In the genomic region with DNA sequence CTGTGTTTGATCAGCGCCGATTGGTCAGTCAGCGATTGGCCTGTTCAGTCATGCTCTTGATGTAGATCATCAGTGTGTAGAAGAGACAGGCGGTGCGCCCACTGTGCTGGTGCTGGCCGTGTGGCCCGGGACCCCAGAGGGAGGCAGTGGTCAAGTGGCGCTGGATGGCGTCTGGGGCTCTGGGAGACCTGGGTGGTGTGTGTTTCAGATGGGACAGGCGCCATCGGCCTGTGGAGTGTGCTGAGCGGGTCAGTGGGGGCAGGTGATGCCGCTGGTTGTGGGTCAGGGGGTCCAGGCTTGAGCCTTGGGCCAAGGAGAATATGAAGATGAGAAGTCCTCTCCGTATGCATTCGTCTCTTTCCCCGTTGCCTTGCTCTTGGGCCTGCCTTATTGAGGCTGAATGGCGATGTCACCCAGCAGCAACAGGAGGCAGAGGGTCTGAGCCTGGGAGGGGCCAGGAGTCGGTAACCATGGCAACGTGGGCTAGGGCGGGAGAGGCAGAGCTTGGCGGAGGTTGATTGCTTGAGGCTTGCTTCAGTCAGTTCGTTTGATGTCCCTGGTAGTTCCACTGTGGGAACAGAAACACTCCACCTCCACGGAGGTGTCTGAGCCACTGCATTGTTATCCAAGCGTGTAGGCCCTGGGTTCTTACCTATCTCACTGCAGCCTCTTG, we compare ENCODE assay signal across 14 cellular contexts.
A peak's percentile ranks its signal among the peaks of the same experiment; 100 is the strongest.
DNase-seq lines count a peak whose midpoint lies in the region; ATAC-seq, FAIRE-seq and TF ChIP-seq lines count a peak whose summit lies in the region.
"Had no signal": no experiment of that assay in that cellular context is flagged by ENCODE, and none has a peak within 500 bp of the region (broad histone marks: within the 10 kb centered on the region; RNA-seq: fewer than 3 reads in every experiment).

No MANE protein-coding gene starts in this region.

- peaks cover 60 to 86% of the 10 kb centered on the region in 2 donors for H3K4me1 Mint-ChIP-seq in stimulated activated naive B cell treated with anti-CD40 and anti-IgM and Interleukin-4, amounts not matched to agents 10 μg/mL and 1 μg/mL and 100 μg/mL, for 72 hours
- no peaks in the 10 kb centered on the region for H3K4me1 Mint-ChIP-seq in endodermal cell

- peaks cover 19 to 23% of the 10 kb centered on the region in 2 donors for H3K9me3 Mint-ChIP-seq in stimulated activated naive B cell treated with anti-CD40 and anti-IgM and Interleukin-4, amounts not matched to agents 10 μg/mL and 1 μg/mL and 100 μg/mL, for 72 hours
- peaks cover 10% of the 10 kb centered on the region for H3K9me3 Mint-ChIP-seq in endodermal cell

- peaks cover 0 to 7% of the 10 kb centered on the region in 2 donors for H3K4me1 ChIP-seq in kidney (ENCODE audit: control insufficient read depth in 1 of 2, insufficient read depth in 1 of 2, low read depth in 1 of 2, low read length in 2 of 2)
- H3K4me1 ChIP-seq in endodermal cell (ENCODE audit: control insufficient read depth, insufficient read depth, low read length), result no peaks in the 10 kb centered on the region

- no peaks in the 10 kb centered on the region for H3K27me3 Mint-ChIP-seq in stimulated activated naive B cell treated with anti-CD40 and anti-IgM and Interleukin-4, amounts not matched to agents 10 μg/mL and 1 μg/mL and 100 μg/mL, for 72 hours
- H3K27me3 Mint-ChIP-seq in endodermal cell (ENCODE audit: insufficient read depth), result no peaks in the 10 kb centered on the region
- H3K27me3 Mint-ChIP-seq: effector memory CD8-positive, alpha-beta T cell had no signal

- no peak overlapping the region for H3K27ac ChIP-seq in kidney (ENCODE audit: low read depth in 2 of 2, low read length in 2 of 2)
- H3K27ac ChIP-seq in endodermal cell (ENCODE audit: low read depth, low read length), result no peak overlapping the region
- H3K27ac ChIP-seq: gastroesophageal sphincter, neutrophil had no signal

- no peak for ATAC-seq in stimulated activated naive B cell treated with anti-CD40 and anti-IgM and Interleukin-4, amounts not matched to agents 10 μg/mL and 1 μg/mL and 100 μg/mL, for 72 hours (replicated peaks)
- ATAC-seq: effector memory CD8-positive, alpha-beta T cell; gastroesophageal sphincter had no signal

- peak overlapping the region; percentile 100 for H3K27ac Mint-ChIP-seq in stimulated activated naive B cell treated with anti-CD40 and anti-IgM and Interleukin-4, amounts not matched to agents 10 μg/mL and 1 μg/mL and 100 μg/mL, for 72 hours
- no peak overlapping the region for H3K27ac Mint-ChIP-seq in endodermal cell

- H3K27me3 ChIP-seq in endodermal cell (ENCODE audit: control insufficient read depth, insufficient read depth, low read length, poor library complexity, severe bottlenecking), result no peaks in the 10 kb centered on the region
- H3K27me3 ChIP-seq: gastroesophageal sphincter, neutrophil had no signal

- H3K9me3 ChIP-seq in kidney (ENCODE audit: control insufficient read depth in 1 of 2, low read length in 2 of 2) (no peaks in the 10 kb centered on the region), endodermal cell (ENCODE audit: control insufficient read depth, low read length) (peaks cover 7% of the 10 kb centered on the region)
- H3K9me3 ChIP-seq: neutrophil had no signal

- H3K4me3 ChIP-seq in kidney (ENCODE audit: low read length in 2 of 2) (no peak overlapping the region), endodermal cell (ENCODE audit: low read length) (no peak overlapping the region)
- H3K4me3 ChIP-seq: gastroesophageal sphincter had no signal

- peaks cover 83 to 92% of the 10 kb centered on the region in 2 donors for H3K36me3 Mint-ChIP-seq in stimulated activated naive B cell treated with anti-CD40 and anti-IgM and Interleukin-4, amounts not matched to agents 10 μg/mL and 1 μg/mL and 100 μg/mL, for 72 hours
- peaks cover 87% of the 10 kb centered on the region for H3K36me3 Mint-ChIP-seq in endodermal cell (ENCODE audit: low read depth)

- no peak for FAIRE-seq in kidney (lab: Jason Lieb, UNC)

- H3K36me3 ChIP-seq in kidney (ENCODE audit: control insufficient read depth in 1 of 2, insufficient read depth in 2 of 2, low read length in 2 of 2) (peaks cover 10 to 13% of the 10 kb centered on the region in 2 donors), endodermal cell (ENCODE audit: control insufficient read depth, insufficient read depth, low read length) (peaks cover 87% of the 10 kb centered on the region)

- 89 to 92% methylated on average over 20 to 24 of the region's 24 CpGs for WGBS in endodermal cell (ENCODE audit: insufficient coverage in 1 of 2, insufficient read length in 1 of 2), 2 experiments

- intact Hi-C loops in kidney (cut with DNase I) (no loop called here), cardiac septum (cut with DNase I) (no loop called here)

- peak overlapping the region; percentile 88 to 92 for H3K4me3 Mint-ChIP-seq in stimulated activated naive B cell treated with anti-CD40 and anti-IgM and Interleukin-4, amounts not matched to agents 10 μg/mL and 1 μg/mL and 100 μg/mL, for 72 hours
- H3K4me3 Mint-ChIP-seq in endodermal cell, result no peak overlapping the region

- peak; percentile 44 for DNase-seq in activated effector memory CD4-positive, alpha-beta T cell treated with anti-CD3 and anti-CD28 coated beads, Interleukin-2, amount 50 U/mL, for 16 hours
- no peak for DNase-seq in activated effector memory CD4-positive, alpha-beta T cell treated with Interleukin-2 at 50 U/mL for 16 hours
- DNase-seq in NCI-H69 (lab: John Stamatoyannopoulos, UW), result peak; percentile 32
- DNase-seq in kidney, result peak; percentile 57
- peak; percentile 32 for DNase-seq in stimulated activated naive B cell treated with anti-CD40 and anti-IgM and Interleukin-4, amounts not matched to agents 10 μg/mL and 1 μg/mL and 100 μg/mL, for 72 hours
- no peak for DNase-seq in cardiac septum (ENCODE audit: low spot score)
- DNase-seq in activated CD4-positive, CD25-positive, alpha-beta regulatory T cell treated with anti-CD3 and anti-CD28 coated beads, Interleukin-2, amount 50 U/mL, for 72 hours, result no peak
- no peak for DNase-seq in endodermal cell
- DNase-seq: activated CD8-positive, alpha-beta memory T cell treated with anti-CD3 and anti-CD28 coated beads, Interleukin-2, amount 50 U/mL, for 4 hours; effector memory CD8-positive, alpha-beta T cell; NCI-H226; T1000 had no signal

- no peak overlapping the region for H3K9ac ChIP-seq in kidney (ENCODE audit: low read length in 2 of 2)
- no peak overlapping the region for H3K9ac ChIP-seq in endodermal cell (ENCODE audit: extremely low read depth, low read length, poor library complexity, severe bottlenecking)

- TF ChIP-seq CTCF in kidney (IDR thresholded peaks at IDR 0.05; ENCODE audit: borderline replicate concordance, extremely low read depth, insufficient read depth) (no peak), endodermal cell (conservative IDR thresholded peaks at IDR 0.05) (no peak)

Comparison
In these comparisons a context has a peak if more than half of its experiments do, and no peak if none do; other contexts are left out.
1. DNase-seq: peak in activated effector memory CD4-positive, alpha-beta T cell treated with anti-CD3 and anti-CD28 coated beads, Interleukin-2, amount 50 U/mL, for 16 hours (single experiment), NCI-H69 (single experiment), kidney (single experiment) and stimulated activated naive B cell treated with anti-CD40 and anti-IgM and Interleukin-4, amounts not matched to agents 10 μg/mL and 1 μg/mL and 100 μg/mL, for 72 hours (single experiment); none in activated effector memory CD4-positive, alpha-beta T cell treated with Interleukin-2 at 50 U/mL for 16 hours (single experiment), cardiac septum (single experiment), activated CD4-positive, CD25-positive, alpha-beta regulatory T cell treated with anti-CD3 and anti-CD28 coated beads, Interleukin-2, amount 50 U/mL, for 72 hours (single experiment) and endodermal cell (single experiment).